In genomic region chr1:161177112-161177935, GRCh38 we compare ENCODE assay signal across 1 cellular context.
TF ChIP-seq lines count a peak whose summit lies in the region.

Gene B4GALT3 (minus strand): TSS chr1:161177507. CDS start chr1:161176060, 1,447 bp downstream.

TF ChIP-seq in HepG2, 621 proteins besides CTCF, POLR2A, EP300 and RAD21 (continued from another document):
- TF ChIP-seq ZNF142 (CRISPR knock-in tag; IDR thresholded peaks at IDR 0.05) (peak; percentile 71), SP4 (CRISPR knock-in tag; IDR thresholded peaks at IDR 0.05) (peak; percentile 95), EHMT2 (IDR thresholded peaks at IDR 0.05; ENCODE audit: borderline replicate concordance, low read depth, low read length) (no peak), NR2C2 (CRISPR knock-in tag; IDR thresholded peaks at IDR 0.05; ENCODE audit: borderline replicate concordance) (peak; percentile 78), ZFX (CRISPR knock-in tag; IDR thresholded peaks at IDR 0.05; ENCODE audit: low read depth) (peak; percentile 91), ZNF362 (CRISPR knock-in tag; IDR thresholded peaks at IDR 0.05; ENCODE audit: borderline replicate concordance) (peak; percentile 45; the same call in 1 of the 2 replicates), HDAC1 (CRISPR knock-in tag; IDR thresholded peaks at IDR 0.05) (peak; percentile 90), MXD4 (CRISPR knock-in tag; IDR thresholded peaks at IDR 0.05) (peak; percentile 97), ZZZ3 (CRISPR knock-in tag; IDR thresholded peaks at IDR 0.05; ENCODE audit: borderline replicate concordance) (peak; percentile 87), PRMT3 (CRISPR knock-in tag; IDR thresholded peaks at IDR 0.05; ENCODE audit: borderline replicate concordance, low read depth) (no peak), KLF6 (CRISPR knock-in tag; IDR thresholded peaks at IDR 0.05) (0 out of 2 replicates have a peak, but pooled peaks have one; percentile 76), ARNTL (CRISPR knock-in tag; IDR thresholded peaks at IDR 0.05) (peak; percentile 66), ZNF335 (CRISPR knock-in tag; IDR thresholded peaks at IDR 0.05) (peak; percentile 86; the same call in 1 of the 2 replicates), ZFP41 (CRISPR knock-in tag; IDR thresholded peaks at IDR 0.05; ENCODE audit: borderline replicate concordance) (no peak), ZNF256 (CRISPR knock-in tag; conservative IDR thresholded peaks at IDR 0.05) (0 out of 2 replicates have a peak, but pooled peaks have one; percentile 69), ZNF556 (CRISPR knock-in tag; IDR thresholded peaks at IDR 0.05; ENCODE audit: borderline replicate concordance) (peak; percentile 83), IKZF1 (IDR thresholded peaks at IDR 0.05) (no peak), ZNF496 (CRISPR knock-in tag; IDR thresholded peaks at IDR 0.05; ENCODE audit: insufficient replicate concordance) (no peak), ZNF790 (CRISPR knock-in tag; IDR thresholded peaks at IDR 0.05; ENCODE audit: borderline replicate concordance) (0 out of 2 replicates have a peak, but pooled peaks have one; percentile 27), MXI1 (IDR thresholded peaks at IDR 0.05; ENCODE audit: borderline replicate concordance, low read depth, low read length) (peak; percentile 93; the same call in 2 of the 3 replicates), ZNF432 (CRISPR knock-in tag; IDR thresholded peaks at IDR 0.05; ENCODE audit: borderline replicate concordance) (peak; percentile 53; the same call in 1 of the 2 replicates), HBP1 (CRISPR knock-in tag; IDR thresholded peaks at IDR 0.05; ENCODE audit: low read depth) (peak; percentile 50; the same call in 1 of the 2 replicates), HMGA1 (CRISPR knock-in tag; conservative IDR thresholded peaks at IDR 0.05) (no peak)
- TF ChIP-seq, protein P1, sequence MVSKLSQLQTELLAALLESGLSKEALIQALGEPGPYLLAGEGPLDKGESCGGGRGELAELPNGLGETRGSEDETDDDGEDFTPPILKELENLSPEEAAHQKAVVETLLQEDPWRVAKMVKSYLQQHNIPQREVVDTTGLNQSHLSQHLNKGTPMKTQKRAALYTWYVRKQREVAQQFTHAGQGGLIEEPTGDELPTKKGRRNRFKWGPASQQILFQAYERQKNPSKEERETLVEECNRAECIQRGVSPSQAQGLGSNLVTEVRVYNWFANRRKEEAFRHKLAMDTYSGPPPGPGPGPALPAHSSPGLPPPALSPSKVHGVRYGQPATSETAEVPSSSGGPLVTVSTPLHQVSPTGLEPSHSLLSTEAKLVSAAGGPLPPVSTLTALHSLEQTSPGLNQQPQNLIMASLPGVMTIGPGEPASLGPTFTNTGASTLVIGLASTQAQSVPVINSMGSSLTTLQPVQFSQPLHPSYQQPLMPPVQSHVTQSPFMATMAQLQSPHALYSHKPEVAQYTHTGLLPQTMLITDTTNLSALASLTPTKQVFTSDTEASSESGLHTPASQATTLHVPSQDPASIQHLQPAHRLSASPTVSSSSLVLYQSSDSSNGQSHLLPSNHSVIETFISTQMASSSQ (IDR thresholded peaks at IDR 0.05; ENCODE audit: low read depth): no peak
- TF ChIP-seq, protein P1 (CRISPR knock-in tag; IDR thresholded peaks at IDR 0.05; ENCODE audit: borderline replicate concordance): peak; percentile 72; the same call in 1 of the 2 replicates
- TF ChIP-seq, protein P2, sequence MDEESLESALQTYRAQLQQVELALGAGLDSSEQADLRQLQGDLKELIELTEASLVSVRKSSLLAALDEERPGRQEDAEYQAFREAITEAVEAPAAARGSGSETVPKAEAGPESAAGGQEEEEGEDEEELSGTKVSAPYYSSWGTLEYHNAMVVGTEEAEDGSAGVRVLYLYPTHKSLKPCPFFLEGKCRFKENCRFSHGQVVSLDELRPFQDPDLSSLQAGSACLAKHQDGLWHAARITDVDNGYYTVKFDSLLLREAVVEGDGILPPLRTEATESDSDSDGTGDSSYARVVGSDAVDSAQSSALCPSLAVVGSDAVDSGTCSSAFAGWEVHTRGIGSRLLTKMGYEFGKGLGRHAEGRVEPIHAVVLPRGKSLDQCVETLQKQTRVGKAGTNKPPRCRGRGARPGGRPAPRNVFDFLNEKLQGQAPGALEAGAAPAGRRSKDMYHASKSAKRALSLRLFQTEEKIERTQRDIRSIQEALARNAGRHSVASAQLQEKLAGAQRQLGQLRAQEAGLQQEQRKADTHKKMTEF (CRISPR knock-in tag; IDR thresholded peaks at IDR 0.05): peak; percentile 87
